8 cellular contexts compared by ENCODE assay signal in genomic region chr12:6323340-6323994, GRCh38. TPM values are rescaled to one million over a fixed set of nuclear protein-coding genes. Genes with fewer than 3 reads are reported as not detected.
DNase-seq lines count a peak whose midpoint lies in the region; ATAC-seq, FAIRE-seq and TF ChIP-seq lines count a peak whose summit lies in the region.

No MANE protein-coding gene starts in this region.

- no peak overlapping the region for H3K4me3 ChIP-seq in HFF-Myc (replicated peaks; ENCODE audit: low read depth, low read length)
- peak overlapping the region; percentile 17 to 35 for H3K4me3 ChIP-seq in mucosa of rectum (ENCODE audit: low read length in 2 of 2)

- H3K4me1 ChIP-seq in mucosa of rectum (ENCODE audit: control insufficient read depth in 2 of 2, insufficient read depth in 2 of 2, low read length in 2 of 2), result peaks cover 16 to 20% of the 10 kb centered on the region in 2 donors

- H3K27ac ChIP-seq in mucosa of rectum (ENCODE audit: low read depth in 2 of 2, low read length in 2 of 2), result peak overlapping the region; percentile 51 to 69

- ATAC-seq in esophagus mucosa, result peak; percentile 34

- DNase-seq in NCI-H748 (lab: John Stamatoyannopoulos, UW; ENCODE audit: unreplicated experiment) (peak; percentile 17), NCI-H748 treated with DMSO at 0.1 percent for 48 hours (lab: John Stamatoyannopoulos, UW) (no peak), HFF-Myc (ENCODE audit: extremely low read depth, low read depth) (peak; percentile 90), NCI-H2227 treated with DMSO at 0.1 percent for 48 hours (lab: John Stamatoyannopoulos, UW) (peak; percentile 51), activated T-cell treated with anti-CD3 and anti-CD28 coated beads for 4 hours (peak; percentile 32), urothelium cell line (ENCODE audit: low spot score) (peak; percentile 88)

- peak; percentile 73 for TF ChIP-seq CTCF in HFF-Myc (IDR thresholded peaks at IDR 0.05; ENCODE audit: low read depth, low read length, missing control alignments)

- H3K27me3 ChIP-seq in mucosa of rectum (ENCODE audit: control insufficient read depth in 2 of 2, insufficient read depth in 2 of 2, low read length in 2 of 2), result no peaks in the 10 kb centered on the region

- peak; percentile 77 for FAIRE-seq in urothelium cell line (lab: Jason Lieb, UNC)

- H3K36me3 ChIP-seq in mucosa of rectum (ENCODE audit: control insufficient read depth in 2 of 2, insufficient read depth in 2 of 2, low read length in 2 of 2), result peaks cover 21 to 28% of the 10 kb centered on the region in 2 donors

- H3K9me3 ChIP-seq in mucosa of rectum (ENCODE audit: control insufficient read depth in 2 of 2, low read length in 2 of 2), result no peaks in the 10 kb centered on the region

- H3K9ac ChIP-seq in mucosa of rectum (ENCODE audit: low read depth in 1 of 2, low read length in 2 of 2), result peak overlapping the region; percentile 24 to 34

RNA-seq across cellular contexts. Expression of gene PLEKHG6, which starts 13.0 kb away (rescaled TPM):
- 21.1 TPM for total RNA-seq in esophagus mucosa

RNA-seq across cellular contexts. Expression of gene TNFRSF1A, which starts 18.4 kb away (rescaled TPM):
- 99.3 TPM for total RNA-seq in esophagus mucosa

RNA-seq across cellular contexts. Expression of gene SCNN1A, which starts 51.9 kb away (rescaled TPM):
- 142 TPM for total RNA-seq in esophagus mucosa
